ENCODE assay signal across 35 cellular contexts in the genomic region with DNA sequence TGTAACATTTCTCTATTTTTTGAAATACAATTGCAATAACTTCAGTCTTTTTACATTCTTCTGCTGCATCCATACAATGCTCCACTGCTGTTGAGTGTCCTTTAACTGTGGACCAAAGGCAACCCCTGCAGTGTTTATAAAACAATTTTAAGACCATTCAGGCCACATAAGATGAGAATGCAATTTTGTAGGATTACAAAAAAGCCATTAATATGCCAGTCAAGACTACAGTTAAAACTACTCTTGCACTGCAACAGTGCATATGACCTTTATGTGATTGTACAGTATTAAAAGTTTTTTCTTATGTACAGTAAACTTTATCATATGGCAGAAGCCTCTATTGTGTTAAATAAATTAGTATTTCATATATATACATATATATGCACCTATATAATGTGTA. TPM values are rescaled to one million over a fixed set of nuclear protein-coding genes. Genes with fewer than 3 reads are reported as not detected.
"Had no signal": no experiment of that assay in that cellular context is flagged by ENCODE, and none has a peak within 500 bp of the region (broad histone marks: within the 10 kb centered on the region; RNA-seq: fewer than 3 reads in every experiment).

No MANE protein-coding gene starts in this region.

- H3K4me1 ChIP-seq: adrenal gland, body of pancreas, breast epithelium had no signal

- H3K4me3 Mint-ChIP-seq: activated B cell treated with CpG ODN at 0.5 μM for 24 hours; activated CD4-positive, alpha-beta memory T cell treated with anti-CD3 and anti-CD28 coated beads for 36 hours; activated CD4-positive, alpha-beta T cell treated with anti-CD3 and anti-CD28 coated beads, Interleukin-2, amount 10 ng/mL, durations not matched to agents 24 days and 14 days; activated naive CD4-positive, alpha-beta T cell treated with anti-CD3 and anti-CD28 coated beads for 36 hours; activated naive CD8-positive, alpha-beta T cell treated with anti-CD3 and anti-CD28 coated beads for 36 hours; activated T-cell treated with anti-CD3 and anti-CD28 coated beads, Interleukin-2, amount 50 U/mL, for 4 hours; activated T-cell treated with anti-CD3 and anti-CD28 coated beads, Interleukin-2, amount 50 U/mL, for 72 hours; activated T-helper 1 cell treated with anti-CD3 and anti-CD28 coated beads, Interleukin-12 subunit alpha, Interleukin-12 subunit beta, Interleukin-2, Interleukin-4 antibody, amounts not matched to agents 30 ng/mL and 10 ng/mL and 1 ng/mL, durations not matched to agents 14 hours and 24 hours and 36 hours; activated T-helper 17 cell treated with anti-CD3 and anti-CD28 coated beads, Interleukin-2, amount 50 U/mL, for 72 hours; T-helper 2 cell treated with Interferon-gamma antibody and Interleukin-4, amounts not matched to agents 5 μg/mL and 100 μg/mL, for 36 hours had no signal

- H3K4me1 Mint-ChIP-seq: activated B cell treated with CpG ODN at 0.5 μM for 24 hours; activated CD4-positive, alpha-beta T cell treated with anti-CD3 and anti-CD28 coated beads, Interleukin-2, amount 10 ng/mL, durations not matched to agents 24 days and 14 days; activated naive CD8-positive, alpha-beta T cell treated with anti-CD3 and anti-CD28 coated beads for 36 hours; activated T-helper 17 cell treated with anti-CD3 and anti-CD28 coated beads, Interleukin-2, amount 50 U/mL, for 72 hours had no signal

- H3K9me3 Mint-ChIP-seq: activated B cell treated with CpG ODN at 0.5 μM for 24 hours; activated CD4-positive, alpha-beta memory T cell treated with anti-CD3 and anti-CD28 coated beads for 36 hours; activated CD4-positive, alpha-beta T cell treated with anti-CD3 and anti-CD28 coated beads, Interleukin-2, amount 10 ng/mL, durations not matched to agents 24 days and 14 days; activated naive CD4-positive, alpha-beta T cell treated with anti-CD3 and anti-CD28 coated beads for 36 hours; activated naive CD8-positive, alpha-beta T cell treated with anti-CD3 and anti-CD28 coated beads for 36 hours; activated T-cell treated with anti-CD3 and anti-CD28 coated beads, Interleukin-2, amount 50 U/mL, for 4 hours; activated T-cell treated with anti-CD3 and anti-CD28 coated beads, Interleukin-2, amount 50 U/mL, for 72 hours; activated T-helper 1 cell treated with anti-CD3 and anti-CD28 coated beads, Interleukin-12 subunit alpha, Interleukin-12 subunit beta, Interleukin-2, Interleukin-4 antibody, amounts not matched to agents 30 ng/mL and 10 ng/mL and 1 ng/mL, durations not matched to agents 14 hours and 24 hours and 36 hours; activated T-helper 17 cell treated with anti-CD3 and anti-CD28 coated beads, Interleukin-2, amount 50 U/mL, for 72 hours; T-helper 2 cell treated with Interferon-gamma antibody and Interleukin-4, amounts not matched to agents 5 μg/mL and 100 μg/mL, for 36 hours had no signal

- H3K4me3 ChIP-seq: adrenal gland, body of pancreas had no signal

- H3K27ac Mint-ChIP-seq: activated B cell treated with CpG ODN at 0.5 μM for 24 hours; activated CD4-positive, alpha-beta memory T cell treated with anti-CD3 and anti-CD28 coated beads for 36 hours; activated CD4-positive, alpha-beta T cell treated with anti-CD3 and anti-CD28 coated beads, Interleukin-2, amount 10 ng/mL, durations not matched to agents 24 days and 14 days; activated naive CD4-positive, alpha-beta T cell treated with anti-CD3 and anti-CD28 coated beads for 36 hours; activated naive CD4-positive, alpha-beta T cell treated with anti-CD3 and anti-CD28 coated beads, Interleukin-2, amount 50 U/mL, for 72 hours; activated naive CD8-positive, alpha-beta T cell treated with anti-CD3 and anti-CD28 coated beads for 36 hours; activated T-cell treated with anti-CD3 and anti-CD28 coated beads, Interleukin-2, amount 50 U/mL, for 72 hours; activated T-helper 1 cell treated with anti-CD3 and anti-CD28 coated beads, Interleukin-12 subunit alpha, Interleukin-12 subunit beta, Interleukin-2, Interleukin-4 antibody, amounts not matched to agents 30 ng/mL and 10 ng/mL and 1 ng/mL, durations not matched to agents 14 hours and 24 hours and 36 hours; activated T-helper 17 cell treated with anti-CD3 and anti-CD28 coated beads, Interleukin-2, amount 50 U/mL, for 72 hours; T-helper 2 cell treated with Interferon-gamma antibody and Interleukin-4, amounts not matched to agents 5 μg/mL and 100 μg/mL, for 36 hours had no signal

- H3K27me3 ChIP-seq: adrenal gland, body of pancreas, brain microvascular endothelial cell, breast epithelium had no signal

- ATAC-seq: activated naive CD4-positive, alpha-beta T cell treated with anti-CD3 and anti-CD28 coated beads, Interleukin-2, amount 50 U/mL, for 72 hours; activated T-cell treated with anti-CD3 and anti-CD28 coated beads, Interleukin-2, amount 50 U/mL, for 4 hours; activated T-cell treated with anti-CD3 and anti-CD28 coated beads, Interleukin-2, amount 50 U/mL, for 72 hours; activated T-helper 17 cell treated with anti-CD3 and anti-CD28 coated beads, Interleukin-2, amount 50 U/mL, for 72 hours; body of pancreas had no signal

- H3K9me3 ChIP-seq: adrenal gland, body of pancreas, breast epithelium had no signal

- H3K27ac ChIP-seq: adrenal gland, body of pancreas, brain microvascular endothelial cell, breast epithelium, VCaP had no signal

- H3K36me3 ChIP-seq: adrenal gland, brain microvascular endothelial cell, breast epithelium had no signal

- H3K27me3 Mint-ChIP-seq: activated B cell treated with CpG ODN at 0.5 μM for 24 hours; activated CD4-positive, alpha-beta T cell treated with anti-CD3 and anti-CD28 coated beads, Interleukin-2, amount 10 ng/mL, durations not matched to agents 24 days and 14 days; activated naive CD8-positive, alpha-beta T cell treated with anti-CD3 and anti-CD28 coated beads for 36 hours had no signal

- DNase-seq: activated B cell treated with CpG ODN at 0.5 μM for 24 hours; activated CD4-positive, alpha-beta memory T cell treated with anti-CD3 and anti-CD28 coated beads for 36 hours; activated CD4-positive, alpha-beta T cell treated with anti-CD3 and anti-CD28 coated beads for 4 hours; activated CD4-positive, alpha-beta T cell treated with anti-CD3 and anti-CD28 coated beads, Interleukin-2, amount 10 ng/mL, durations not matched to agents 24 days and 14 days; activated CD4-positive, alpha-beta T cell treated with anti-CD3 and anti-CD28 coated beads, Interleukin-2, amount 50 U/mL, for 1 hour; activated CD4-positive, alpha-beta T cell treated with anti-CD3 and anti-CD28 coated beads, Interleukin-2, amount 50 U/mL, for 4 hours; activated CD4-positive, CD25-positive, alpha-beta regulatory T cell treated with anti-CD3 and anti-CD28 coated beads, Interleukin-2, amount 50 U/mL, for 72 hours; activated CD8-positive, alpha-beta memory T cell treated with anti-CD3 and anti-CD28 coated beads, Interleukin-2, amount 50 U/mL, for 4 hours; activated effector memory CD4-positive, alpha-beta T cell treated with anti-CD3 and anti-CD28 coated beads, Interleukin-2, amount 50 U/mL, for 16 hours; activated gamma-delta T cell treated with Interleukin-2 at 50 U/mL for 16 hours; activated naive CD4-positive, alpha-beta T cell; activated naive CD4-positive, alpha-beta T cell treated with anti-CD3 and anti-CD28 coated beads for 36 hours; activated naive CD4-positive, alpha-beta T cell treated with anti-CD3 and anti-CD28 coated beads, Interleukin-2, amount 50 U/mL, for 16 hours; activated naive CD8-positive, alpha-beta T cell treated with anti-CD3 and anti-CD28 coated beads for 36 hours; activated T-cell treated with anti-CD3 and anti-CD28 coated beads for 4 hours; activated T-cell treated with anti-CD3 and anti-CD28 coated beads, Interleukin-2, amount 50 U/mL, for 1 hour; activated T-cell treated with anti-CD3 and anti-CD28 coated beads, Interleukin-2, amount 50 U/mL, for 4 hours; activated T-cell treated with anti-CD3 and anti-CD28 coated beads, Interleukin-2, amount 50 U/mL, for 72 hours; adrenal gland; amniotic stem cell; aorta; body of pancreas; brain microvascular endothelial cell; central memory CD4-positive, alpha-beta T cell; T-helper 2 cell; T-helper 9 cell had no signal

- H3K36me3 Mint-ChIP-seq: activated CD4-positive, alpha-beta memory T cell treated with anti-CD3 and anti-CD28 coated beads for 36 hours; activated naive CD4-positive, alpha-beta T cell treated with anti-CD3 and anti-CD28 coated beads, Interleukin-2, amount 50 U/mL, for 72 hours; activated naive CD8-positive, alpha-beta T cell treated with anti-CD3 and anti-CD28 coated beads for 36 hours had no signal

RNA-seq across cellular contexts. Expression of a gene that starts 55.7 kb away (rescaled TPM):
- total RNA-seq: activated B cell treated with CpG ODN at 0.5 μM for 24 hours; activated CD4-positive, alpha-beta memory T cell treated with anti-CD3 and anti-CD28 coated beads for 36 hours; activated CD4-positive, alpha-beta T cell treated with anti-CD3 and anti-CD28 coated beads, Interleukin-2, amount 10 ng/mL, durations not matched to agents 24 days and 14 days; activated CD8-positive, alpha-beta memory T cell treated with anti-CD3 and anti-CD28 coated beads for 36 hours; activated naive CD4-positive, alpha-beta T cell treated with anti-CD3 and anti-CD28 coated beads for 36 hours; activated naive CD4-positive, alpha-beta T cell treated with anti-CD3 and anti-CD28 coated beads, Interleukin-2, amount 50 U/mL, for 72 hours; activated naive CD8-positive, alpha-beta T cell treated with anti-CD3 and anti-CD28 coated beads for 36 hours; activated T-cell treated with anti-CD3 and anti-CD28 coated beads, Interleukin-2, amount 50 U/mL, for 4 hours; activated T-cell treated with anti-CD3 and anti-CD28 coated beads, Interleukin-2, amount 50 U/mL, for 72 hours; activated T-helper 1 cell treated with anti-CD3 and anti-CD28 coated beads, Interleukin-12 subunit alpha, Interleukin-12 subunit beta, Interleukin-2, Interleukin-4 antibody, amounts not matched to agents 30 ng/mL and 10 ng/mL and 1 ng/mL, durations not matched to agents 14 hours and 24 hours and 36 hours; activated T-helper 17 cell treated with anti-CD3 and anti-CD28 coated beads, Interleukin-2, amount 50 U/mL, for 72 hours; adrenal gland; aorta; astrocyte; body of pancreas; breast epithelium; cardiac septum had no signal
- polyA plus RNA-seq: adrenal gland had no signal
